13 cellular contexts compared by ENCODE assay signal in the genomic region with DNA sequence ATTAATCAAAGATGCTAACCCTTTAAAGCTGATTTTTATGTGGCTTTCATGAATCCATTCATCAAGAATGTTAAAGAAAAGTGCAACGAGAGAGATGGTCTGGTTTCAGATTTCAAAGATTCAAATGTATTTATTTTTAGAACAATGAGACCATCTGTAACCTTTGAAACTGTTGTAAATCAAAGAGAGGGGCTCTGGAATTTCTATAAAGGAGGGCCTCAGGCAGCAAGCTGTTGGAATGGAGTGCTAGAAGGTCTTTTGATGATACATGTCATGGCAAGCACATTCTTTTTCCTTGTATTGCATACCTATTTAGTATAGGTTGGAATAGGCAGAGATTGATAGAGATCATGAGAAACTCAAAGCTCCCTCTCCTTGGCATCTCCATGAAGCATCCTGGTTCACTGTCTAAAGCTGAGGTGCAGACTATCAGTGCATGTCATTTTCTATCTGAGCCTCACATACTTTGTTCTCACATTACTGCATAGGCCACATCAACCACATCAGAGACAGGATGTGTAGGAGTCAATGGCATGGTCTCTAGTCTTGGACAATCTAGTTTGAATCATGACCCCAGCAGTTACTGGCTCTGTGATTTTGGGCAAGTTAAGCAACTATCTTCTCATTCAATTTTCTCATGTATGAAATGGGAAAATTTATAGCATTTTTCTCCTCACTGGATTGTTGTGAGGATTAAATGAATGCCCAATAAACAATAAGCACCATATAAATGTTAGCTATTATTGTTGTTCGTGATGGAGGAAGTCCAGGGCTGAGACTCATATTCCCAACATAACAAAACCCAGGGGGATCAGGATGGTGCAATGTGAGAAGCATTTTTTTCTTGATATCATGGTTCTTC.
DNase-seq lines count a peak whose midpoint lies in the region; ATAC-seq and TF ChIP-seq lines count a peak whose summit lies in the region.
"Had no signal": no experiment of that assay in that cellular context is flagged by ENCODE, and none has a peak within 500 bp of the region (broad histone marks: within the 10 kb centered on the region; RNA-seq: fewer than 3 reads in every experiment).

No MANE protein-coding gene starts in this region.

- DNase-seq in CMK (ENCODE audit: low read depth) (peak; percentile 4), adipocyte (ENCODE audit: low read depth) (peak; percentile 56), kidney tubule cell (ENCODE audit: low spot score) (peak; percentile 4), left cardiac atrium (no peak), Peyer's patch (no peak)
- no peak for DNase-seq in activated effector memory CD4-positive, alpha-beta T cell treated with Interleukin-2 at 50 U/mL for 16 hours
- DNase-seq in activated naive CD4-positive, alpha-beta T cell treated with anti-CD3 and anti-CD28 coated beads, Interleukin-2, amount 50 U/mL, for 16 hours: no peak
- DNase-seq: activated CD8-positive, alpha-beta memory T cell treated with anti-CD3 and anti-CD28 coated beads, Interleukin-2, amount 50 U/mL, for 4 hours; aorta; C1 segment of cervical spinal cord; NCI-H187; stimulated activated naive B cell treated with anti-CD40 and anti-IgM and Interleukin-4, amounts not matched to agents 10 μg/mL and 1 μg/mL and 100 μg/mL, for 72 hours had no signal

- no peaks in the 10 kb centered on the region for H3K9me3 ChIP-seq in adipocyte (ENCODE audit: control insufficient read depth, low read length)
- H3K9me3 ChIP-seq in Peyer's patch: no peaks in the 10 kb centered on the region

- H3K4me3 ChIP-seq in adipocyte (ENCODE audit: low read length) (no peak overlapping the region), Peyer's patch (no peak overlapping the region)

- intact Hi-C loops in left cardiac atrium (cut with DNase I): no loop called here

- TF ChIP-seq CTCF in Peyer's patch (IDR thresholded peaks at IDR 0.05): no peak

- H3K9ac ChIP-seq in adipocyte (ENCODE audit: low read length): peak overlapping the region; percentile 28

- no peak overlapping the region for H3K27ac ChIP-seq in Peyer's patch

- H3K27me3 ChIP-seq in adipocyte (replicated peaks; ENCODE audit: control insufficient read depth, insufficient read depth, low read length) (no peaks in the 10 kb centered on the region), Peyer's patch (no peaks in the 10 kb centered on the region)

- no peak for TF ChIP-seq POLR2A in Peyer's patch (IDR thresholded peaks at IDR 0.05)

- no peaks in the 10 kb centered on the region for H3K36me3 ChIP-seq in adipocyte (ENCODE audit: control insufficient read depth, insufficient read depth, low read length, severe bottlenecking)
- H3K36me3 ChIP-seq in Peyer's patch: no peaks in the 10 kb centered on the region

- H3K4me1 ChIP-seq in adipocyte (ENCODE audit: control insufficient read depth, insufficient read depth, low read length): peaks cover 22% of the 10 kb centered on the region
- H3K4me1 ChIP-seq in Peyer's patch: no peaks in the 10 kb centered on the region

- ATAC-seq in HG03064 (IDR thresholded peaks at IDR 0.05; ENCODE audit: low read depth, unreplicated experiment): peak; percentile 61
- no peak for ATAC-seq in left cardiac atrium
- ATAC-seq: stimulated activated naive B cell treated with anti-CD40 and anti-IgM and Interleukin-4, amounts not matched to agents 10 μg/mL and 1 μg/mL and 100 μg/mL, for 72 hours had no signal

Comparison
In these comparisons a context has a peak if more than half of its experiments do, and no peak if none do; other contexts are left out.
1. DNase-seq: peak in CMK (single experiment), adipocyte (single experiment) and kidney tubule cell (single experiment); none in activated effector memory CD4-positive, alpha-beta T cell treated with Interleukin-2 at 50 U/mL for 16 hours (single experiment), left cardiac atrium (single experiment), activated naive CD4-positive, alpha-beta T cell treated with anti-CD3 and anti-CD28 coated beads, Interleukin-2, amount 50 U/mL, for 16 hours (single experiment) and Peyer's patch (0 of 3).